In the genomic region with DNA sequence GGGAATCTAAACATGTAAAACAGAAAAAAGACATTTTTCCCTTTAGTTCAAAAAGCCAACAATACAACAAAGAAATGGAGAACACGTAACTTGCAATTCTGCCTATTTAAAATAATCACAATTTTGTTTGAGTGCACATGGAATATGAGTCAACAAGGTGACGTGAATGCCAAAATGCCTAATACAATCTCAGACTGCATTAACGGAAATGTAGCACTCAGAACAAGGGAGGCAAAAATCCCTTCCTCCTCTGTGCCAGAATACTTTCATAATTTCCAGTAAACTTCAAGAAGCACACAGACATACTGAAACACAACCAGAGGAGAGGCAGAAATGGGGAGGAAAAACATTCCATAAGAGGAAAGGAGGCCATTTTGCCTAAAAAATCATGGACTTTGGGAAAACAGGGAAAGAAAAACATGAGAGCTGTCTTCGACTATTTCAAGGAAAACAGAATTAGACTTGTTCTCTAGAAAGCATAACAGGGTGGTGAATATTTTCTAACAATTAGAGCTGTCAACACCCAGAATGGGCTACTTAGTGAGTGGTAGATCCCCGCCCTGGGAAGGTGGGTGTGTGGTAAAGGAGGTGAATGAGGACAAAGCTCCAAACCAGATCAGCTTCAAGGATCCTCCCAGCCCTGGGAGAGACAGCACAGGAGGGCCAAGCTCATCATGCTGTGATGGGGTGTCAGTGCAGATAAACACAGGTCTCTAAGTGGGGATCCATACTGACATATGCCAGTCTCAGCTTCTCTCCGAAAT, we compare ENCODE assay signal across 14 cellular contexts. TPM values are rescaled to one million over a fixed set of nuclear protein-coding genes. Genes with fewer than 3 reads are reported as not detected.
DNase-seq lines count a peak whose midpoint lies in the region; ATAC-seq and TF ChIP-seq lines count a peak whose summit lies in the region.
"Had no signal": no experiment of that assay in that cellular context is flagged by ENCODE, and none has a peak within 500 bp of the region (broad histone marks: within the 10 kb centered on the region; RNA-seq: fewer than 3 reads in every experiment).

No MANE protein-coding gene starts in this region.

- peaks cover 0 to 4% of the 10 kb centered on the region in 2 donors for H3K36me3 Mint-ChIP-seq in activated T-cell treated with anti-CD3 and anti-CD28 coated beads, Interleukin-2, amount 50 U/mL, for 72 hours (ENCODE audit: insufficient read depth in 2 of 2)
- peaks cover 70% of the 10 kb centered on the region for H3K36me3 Mint-ChIP-seq in GM23338 (ENCODE audit: low read depth)

- 0 out of 2 replicates have a peak, but pooled peaks cover 6% of the 10 kb centered on the region for H3F3A ChIP-seq in GM23338 (replicated peaks; ENCODE audit: low read depth)

- H3K27me3 ChIP-seq in lower lobe of right lung (ENCODE audit: low read depth): no peaks in the 10 kb centered on the region
- no peaks in the 10 kb centered on the region for H3K27me3 ChIP-seq in subcutaneous abdominal adipose tissue (ENCODE audit: control insufficient read depth in 5 of 5, insufficient read depth in 4 of 5, low read length in 5 of 5)
- no peaks in the 10 kb centered on the region for H3K27me3 ChIP-seq in GM23338 (ENCODE audit: insufficient read depth)

- H3K9me3 Mint-ChIP-seq in activated T-cell treated with anti-CD3 and anti-CD28 coated beads, Interleukin-2, amount 50 U/mL, for 72 hours: no peaks in the 10 kb centered on the region
- H3K9me3 Mint-ChIP-seq in GM23338: peaks cover 5% of the 10 kb centered on the region; the same call in 2 of the 3 replicates

- H3K9me2 ChIP-seq in GM23338 (ENCODE audit: insufficient read depth): no peaks in the 10 kb centered on the region

- DNase-seq in fibroblast of gingiva (ENCODE audit: low read depth) (peak; percentile 84), lower lobe of right lung (no peak), pons (ENCODE audit: low spot score) (no peak), NCI-H2107 treated with DMSO at 0.1 percent for 48 hours (lab: John Stamatoyannopoulos, UW; ENCODE audit: unreplicated experiment) (no peak), GM23338 (ENCODE audit: low spot score) (no peak)
- no peak for DNase-seq in activated T-cell treated with anti-CD3 and anti-CD28 coated beads, Interleukin-2, amount 50 U/mL, for 72 hours
- DNase-seq: Calu3; MV-4-11; NCI-H524 treated with DMSO at 0.1 percent for 48 hours; nucleus accumbens; stimulated activated CD4-positive, alpha-beta T cell treated with anti-CD3 and anti-CD28 coated beads, Interleukin-2, amount 100 ng/mL, for 48 hours; stimulated activated naive CD4-positive, alpha-beta T cell had no signal

- no peaks in the 10 kb centered on the region for H4K20me1 ChIP-seq in GM23338 (replicated peaks; ENCODE audit: insufficient read depth)

- peaks cover 81% of the 10 kb centered on the region for H3K36me3 ChIP-seq in lower lobe of right lung
- H3K36me3 ChIP-seq in subcutaneous abdominal adipose tissue (ENCODE audit: control insufficient read depth in 5 of 5, insufficient read depth in 5 of 5, low read length in 5 of 5): peaks cover 33 to 85% (median 70%) of the 10 kb centered on the region in 5 donors
- no peaks in the 10 kb centered on the region for H3K36me3 ChIP-seq in GM23338 (ENCODE audit: insufficient read depth)

- H3K4me3 Mint-ChIP-seq in activated T-cell treated with anti-CD3 and anti-CD28 coated beads, Interleukin-2, amount 50 U/mL, for 72 hours: no peak overlapping the region
- H3K4me3 Mint-ChIP-seq in GM23338: no peak overlapping the region

- H3K27me3 Mint-ChIP-seq in activated T-cell treated with anti-CD3 and anti-CD28 coated beads, Interleukin-2, amount 50 U/mL, for 72 hours (ENCODE audit: low read depth): no peaks in the 10 kb centered on the region
- peaks cover 6% of the 10 kb centered on the region for H3K27me3 Mint-ChIP-seq in GM23338 (ENCODE audit: insufficient read depth, low read depth, poor library complexity)

- H3K4me3 ChIP-seq in lower lobe of right lung: no peak overlapping the region
- H3K4me3 ChIP-seq in subcutaneous abdominal adipose tissue (ENCODE audit: low read depth in 1 of 5, low read length in 5 of 5): no peak overlapping the region
- H3K4me3 ChIP-seq in GM23338: no peak overlapping the region

- H3K4me2 ChIP-seq in GM23338: no peak overlapping the region

- no peaks in the 10 kb centered on the region for H3K79me2 ChIP-seq in GM23338 (replicated peaks; ENCODE audit: insufficient read depth)

- H3K9ac ChIP-seq in subcutaneous abdominal adipose tissue (ENCODE audit: low read length in 5 of 5): peak overlapping the region in 2 of 5 donors; percentile 49 to 63

- no peak overlapping the region for H3K27ac Mint-ChIP-seq in activated T-cell treated with anti-CD3 and anti-CD28 coated beads, Interleukin-2, amount 50 U/mL, for 72 hours
- no peak overlapping the region for H3K27ac Mint-ChIP-seq in GM23338

- ATAC-seq in SK-N-SH treated with all-trans-retinoic acid at 6 μM for 48 hours (peak; percentile 76), lower lobe of right lung (peak; percentile 18 to 80), GM23338 (no peak)
- ATAC-seq in activated T-cell treated with anti-CD3 and anti-CD28 coated beads, Interleukin-2, amount 50 U/mL, for 72 hours (replicated peaks in 1 of 2): no peak

- peaks cover 15% of the 10 kb centered on the region for H3K4me1 ChIP-seq in lower lobe of right lung
- peaks cover 4 to 42% (median 34%) of the 10 kb centered on the region in 5 donors for H3K4me1 ChIP-seq in subcutaneous abdominal adipose tissue (ENCODE audit: control insufficient read depth in 5 of 5, insufficient read depth in 5 of 5, low read length in 5 of 5)
- H3K4me1 ChIP-seq in GM23338 (ENCODE audit: insufficient read depth): peaks cover 29% of the 10 kb centered on the region

- H3K4me1 Mint-ChIP-seq in activated T-cell treated with anti-CD3 and anti-CD28 coated beads, Interleukin-2, amount 50 U/mL, for 72 hours (ENCODE audit: low read depth): no peaks in the 10 kb centered on the region
- H3K4me1 Mint-ChIP-seq in GM23338: peaks cover 41% of the 10 kb centered on the region

- H3K27ac ChIP-seq in lower lobe of right lung (peak overlapping the region; percentile 48), subcutaneous abdominal adipose tissue (ENCODE audit: low read depth, low read length) (peak overlapping the region; percentile 92), GM23338 (ENCODE audit: low read depth) (no peak overlapping the region)

- no peak overlapping the region for H2AFZ ChIP-seq in GM23338

- TF ChIP-seq CTCF in lower lobe of right lung (IDR thresholded peaks at IDR 0.05) (no peak), GM23338 (conservative IDR thresholded peaks at IDR 0.05; ENCODE audit: low read depth in 2 of 2) (no peak)

- intact Hi-C loops in lower lobe of right lung (cut with DNase I): no loop called here

- H3K9me3 ChIP-seq in lower lobe of right lung: no peaks in the 10 kb centered on the region
- no peaks in the 10 kb centered on the region for H3K9me3 ChIP-seq in subcutaneous abdominal adipose tissue (ENCODE audit: control insufficient read depth in 5 of 5, low read length in 5 of 5)

TF ChIP-seq in SK-N-SH treated with all-trans-retinoic acid at 6 μM for 48 hours, 23 proteins besides CTCF, POLR2A, EP300 and RAD21:
- TF ChIP-seq POU6F1 (CRISPR knock-in tag; IDR thresholded peaks at IDR 0.05; ENCODE audit: borderline replicate concordance, low read depth): no peak
- TF ChIP-seq OSR1 (CRISPR knock-in tag; IDR thresholded peaks at IDR 0.05): no peak
- no peak for TF ChIP-seq ZNF70 (CRISPR knock-in tag; IDR thresholded peaks at IDR 0.05)
- TF ChIP-seq TCF4 (CRISPR knock-in tag; IDR thresholded peaks at IDR 0.05; ENCODE audit: borderline replicate concordance): no peak
- TF ChIP-seq ESRRG (CRISPR knock-in tag; IDR thresholded peaks at IDR 0.05): no peak

TF ChIP-seq in GM23338, 12 proteins besides CTCF, POLR2A, EP300 and RAD21 (continues in another document):
- TF ChIP-seq, protein P1, sequence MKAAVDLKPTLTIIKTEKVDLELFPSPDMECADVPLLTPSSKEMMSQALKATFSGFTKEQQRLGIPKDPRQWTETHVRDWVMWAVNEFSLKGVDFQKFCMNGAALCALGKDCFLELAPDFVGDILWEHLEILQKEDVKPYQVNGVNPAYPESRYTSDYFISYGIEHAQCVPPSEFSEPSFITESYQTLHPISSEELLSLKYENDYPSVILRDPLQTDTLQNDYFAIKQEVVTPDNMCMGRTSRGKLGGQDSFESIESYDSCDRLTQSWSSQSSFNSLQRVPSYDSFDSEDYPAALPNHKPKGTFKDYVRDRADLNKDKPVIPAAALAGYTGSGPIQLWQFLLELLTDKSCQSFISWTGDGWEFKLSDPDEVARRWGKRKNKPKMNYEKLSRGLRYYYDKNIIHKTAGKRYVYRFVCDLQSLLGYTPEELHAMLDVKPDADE (IDR thresholded peaks at IDR 0.05): no peak
- TF ChIP-seq EZH2phosphoT487 (IDR thresholded peaks at IDR 0.05; ENCODE audit: unreplicated experiment): no peak
- TF ChIP-seq ZNF331 (CRISPR knock-in tag; IDR thresholded peaks at IDR 0.05; ENCODE audit: low read depth): no peak

RNA-seq across cellular contexts. Expression of gene ABCA1, which starts 48.2 kb away (rescaled TPM):
- total RNA-seq in lower lobe of right lung: 46.8 TPM
- 10 to 100 TPM; 12.4 to 19.5 TPM for total RNA-seq in activated T-cell treated with anti-CD3 and anti-CD28 coated beads, Interleukin-2, amount 50 U/mL, for 72 hours
- 2.8 and 2.9 TPM in 2 replicates for total RNA-seq in GM23338 (2014; rRNA removed; shearing (Covaris generic))
- 1.1 and 1.4 TPM in 2 replicates for polyA plus RNA-seq in GM23338 (2016; fragmentation: Nextera tagmentation; extraction: Ambion mirVana)

Comparison
In these comparisons a context has a peak if more than half of its experiments do, and no peak if none do; other contexts are left out.
1. ATAC-seq: peak in SK-N-SH treated with all-trans-retinoic acid at 6 μM for 48 hours (single experiment) and lower lobe of right lung (2 of 2); none in activated T-cell treated with anti-CD3 and anti-CD28 coated beads, Interleukin-2, amount 50 U/mL, for 72 hours (0 of 2) and GM23338 (single experiment).